8 cellular contexts compared by ENCODE assay signal in genomic region chr6:73732845-73733675, GRCh38. TPM values are rescaled to one million over a fixed set of nuclear protein-coding genes. Genes with fewer than 3 reads are reported as not detected.
DNase-seq lines count a peak whose midpoint lies in the region; ATAC-seq and TF ChIP-seq lines count a peak whose summit lies in the region.

No MANE protein-coding gene starts in this region.

- peak; percentile 92 for TF ChIP-seq CTCF in GM12865 (IDR thresholded peaks at IDR 0.05; ENCODE audit: insufficient read depth, low read depth, low read length, missing control alignments)
- TF ChIP-seq CTCF in right atrium auricular region (IDR thresholded peaks at IDR 0.05): peak; percentile 88 to 93

- no peak overlapping the region for H3K4me3 ChIP-seq in GM12865 (ENCODE audit: low read depth, low read length)
- H3K4me3 ChIP-seq in HAP-1: no peak overlapping the region
- H3K4me3 ChIP-seq in MG63: no peak overlapping the region
- no peak overlapping the region for H3K4me3 ChIP-seq in right atrium auricular region

- ATAC-seq in sciatic nerve: peak; percentile 90

- H3K9me3 ChIP-seq in HAP-1 (no peaks in the 10 kb centered on the region), MG63 (no peaks in the 10 kb centered on the region), right atrium auricular region (no peaks in the 10 kb centered on the region)

- H3K27me3 ChIP-seq in HAP-1 (ENCODE audit: low read depth): no peaks in the 10 kb centered on the region
- no peaks in the 10 kb centered on the region for H3K27me3 ChIP-seq in MG63
- no peaks in the 10 kb centered on the region for H3K27me3 ChIP-seq in right atrium auricular region

- intact Hi-C loops in sciatic nerve (cut with DNase I): loop anchor here (10.0 kb wide), 1 partner anchor 58 kb away; no protein-coding TSS in a partner anchor

- H3K36me3 ChIP-seq in HAP-1 (replicated peaks) (no peaks in the 10 kb centered on the region), MG63 (peaks cover 14% of the 10 kb centered on the region), right atrium auricular region (peaks cover 9% of the 10 kb centered on the region)

- DNase-seq in GM12865 (ENCODE audit: low read depth) (peak; percentile 85), HAP-1 (ENCODE audit: low spot score in 2 of 2) (peak; percentile 34 to 81), MG63 (peak; percentile 41), SW480 (ENCODE audit: low spot score) (peak; percentile 54), right atrium auricular region (ENCODE audit: low spot score) (peak; percentile 67), sciatic nerve (ENCODE audit: low spot score) (peak; percentile 76), GOT3 (lab: John Stamatoyannopoulos, UW) (no peak)
- peak; percentile 44 for DNase-seq in activated naive CD8-positive, alpha-beta T cell treated with anti-CD3 and anti-CD28 coated beads, Interleukin-2, amount 50 U/mL, for 16 hours (ENCODE audit: low read depth, low spot score)

- H3K4me1 ChIP-seq in HAP-1: no peaks in the 10 kb centered on the region
- H3K4me1 ChIP-seq in right atrium auricular region: no peaks in the 10 kb centered on the region

- in situ Hi-C loops in HAP-1 (cut with MboI; ENCODE audit: low sequenced_read_pairs): loop anchor here (25.0 kb wide), 1 partner anchor 1479 kb away; the partner anchor contains the start of gene COL12A1

- H3K27ac ChIP-seq in right atrium auricular region: no peak overlapping the region

RNA-seq across cellular contexts. Expression of gene CD109, which starts 37.1 kb away (rescaled TPM):
- 19.1 and 20.7 TPM in 2 replicates for total RNA-seq in MG63 (2014; rRNA removed; shearing (Covaris generic); ENCODE audit: low replicate concordance)
- 10 to 100 TPM; 18.7 to 30.1 TPM for total RNA-seq in right atrium auricular region
- 14.8 TPM for total RNA-seq in sciatic nerve
